1 cellular context compared by ENCODE assay signal in genomic region chr17:29212681-29213121, GRCh38.
TF ChIP-seq lines count a peak whose summit lies in the region.

No MANE protein-coding gene starts in this region.

TF ChIP-seq in GM23338, 12 proteins besides CTCF, POLR2A, EP300 and RAD21 (continued from another document):
- TF ChIP-seq ZNF462 (CRISPR knock-in tag; IDR thresholded peaks at IDR 0.05), result no peak
- TF ChIP-seq POLR2AphosphoS5 (IDR thresholded peaks at IDR 0.05; ENCODE audit: low read depth), result no peak
- TF ChIP-seq EZH2phosphoT487 (IDR thresholded peaks at IDR 0.05; ENCODE audit: unreplicated experiment), result no peak
- TF ChIP-seq EZH2 (IDR thresholded peaks at IDR 0.05; ENCODE audit: low read depth, unreplicated experiment), result no peak
- TF ChIP-seq STAT1 (IDR thresholded peaks at IDR 0.05; ENCODE audit: unreplicated experiment), result no peak
- no peak for TF ChIP-seq NANOG (IDR thresholded peaks at IDR 0.05; ENCODE audit: borderline replicate concordance)
- TF ChIP-seq ZNF114 (CRISPR knock-in tag; IDR thresholded peaks at IDR 0.05), result no peak
- TF ChIP-seq REST (IDR thresholded peaks at IDR 0.05; ENCODE audit: unreplicated experiment), result no peak
- no peak for TF ChIP-seq CREB1 (CRISPR knock-in tag; IDR thresholded peaks at IDR 0.05; ENCODE audit: low read depth)
- no peak for TF ChIP-seq ZNF331 (CRISPR knock-in tag; IDR thresholded peaks at IDR 0.05; ENCODE audit: low read depth)
- TF ChIP-seq ETS1 (IDR thresholded peaks at IDR 0.05), result no peak
